8 cellular contexts compared by ENCODE assay signal in the genomic region with DNA sequence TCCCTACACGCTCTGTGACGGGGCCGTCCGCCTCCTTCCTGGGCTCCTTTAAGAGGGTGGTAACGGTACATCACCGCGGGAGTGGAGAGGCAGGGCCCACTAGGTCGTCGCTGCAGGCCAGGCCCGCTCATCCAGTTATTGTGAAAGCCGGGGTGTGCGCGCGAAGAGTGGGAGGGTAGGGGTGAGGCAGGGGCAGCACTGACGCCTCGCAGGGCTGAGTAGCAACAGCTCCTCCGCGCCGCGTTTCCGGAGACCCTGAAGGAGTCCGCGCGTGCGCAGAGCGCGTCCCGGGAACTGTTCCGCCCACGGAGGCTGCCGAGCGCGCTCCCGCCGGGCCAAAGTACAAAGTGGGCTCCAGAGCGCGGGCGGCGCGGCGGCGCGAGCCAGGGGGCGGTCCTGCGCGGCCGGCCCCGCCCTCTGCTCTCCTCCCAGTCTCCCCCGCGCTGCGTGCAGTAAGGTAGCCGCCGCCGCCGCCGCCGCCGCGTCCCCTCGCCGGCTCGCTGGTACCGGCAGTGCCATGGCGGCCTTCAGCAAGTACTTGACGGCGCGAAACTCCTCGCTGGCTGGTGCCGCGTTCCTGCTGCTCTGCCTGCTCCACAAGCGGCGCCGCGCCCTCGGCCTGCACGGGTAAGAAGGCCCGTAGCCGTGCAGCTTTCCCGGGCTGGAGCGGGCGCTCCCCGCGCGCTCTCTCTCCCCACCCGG. TPM values are rescaled to one million over a fixed set of nuclear protein-coding genes. Genes with fewer than 3 reads are reported as not detected.
DNase-seq lines count a peak whose midpoint lies in the region; ATAC-seq and TF ChIP-seq lines count a peak whose summit lies in the region.

A gene (plus strand): TSS at position 428 of the 702 bp plus-strand sequence. CDS start 90 bp downstream, at position 518.

- CTCF ChIA-PET in Caco-2 (lab: Charles Lee): interaction anchor here (0.7 to 1.0 kb wide), 3 partner anchors 45 to 82 kb away, joined by 4 to 7 read pairs (median 5); no protein-coding TSS in a partner anchor
- CTCF ChIA-PET in activated CD8-positive, alpha-beta memory T cell treated with anti-CD3 and anti-CD28 coated beads, Interleukin-2, amount 10 ng/mL, durations not matched to agents 7 days and 5 days (lab: Charles Lee): interaction anchor here (0.7 to 1.0 kb wide), 3 partner anchors 392 to 655 kb away, joined by 3 to 4 read pairs (median 3); a partner anchor contains a TSS

- peak within 1 kb of the TSS; percentile 74 for H3K27ac Mint-ChIP-seq in Caco-2 (ENCODE audit: unreplicated experiment)
- H3K27ac Mint-ChIP-seq in activated CD8-positive, alpha-beta memory T cell treated with anti-CD3 and anti-CD28 coated beads, Interleukin-2, amount 10 ng/mL, durations not matched to agents 7 days and 5 days: peak within 1 kb of the TSS; percentile 60

- H3K4me1 ChIP-seq in Caco-2 (peaks cover 27% of the 10 kb centered on the region), NT2/D1 (ENCODE audit: insufficient read depth, insufficient read length) (no peaks in the 10 kb centered on the region), endocrine pancreas (ENCODE audit: control insufficient read depth, insufficient read depth, low read length) (peaks cover 10% of the 10 kb centered on the region)

- H3K9ac ChIP-seq in NT2/D1 (ENCODE audit: insufficient read length, low read depth) (peak within 1 kb of the TSS; percentile 95), endocrine pancreas (ENCODE audit: control insufficient read depth, insufficient read depth, low read length) (peak within 1 kb of the TSS; percentile 77)

- H3K27me3 ChIP-seq in Caco-2 (replicated peaks; ENCODE audit: control insufficient read depth, insufficient read depth, low read length): no peaks in the 10 kb centered on the region
- peaks cover 6% of the 10 kb centered on the region for H3K27me3 ChIP-seq in NT2/D1 (ENCODE audit: insufficient read depth, insufficient read length)
- H3K27me3 ChIP-seq in endocrine pancreas (ENCODE audit: control insufficient read depth, insufficient read depth, low read length): no peaks in the 10 kb centered on the region

- H3K36me3 Mint-ChIP-seq in Caco-2 (ENCODE audit: insufficient read depth, unreplicated experiment): no peaks in the 10 kb centered on the region
- no peaks in the 10 kb centered on the region for H3K36me3 Mint-ChIP-seq in activated CD8-positive, alpha-beta memory T cell treated with anti-CD3 and anti-CD28 coated beads, Interleukin-2, amount 10 ng/mL, durations not matched to agents 7 days and 5 days

- POLR2A ChIA-PET in Caco-2 (lab: Charles Lee): interaction anchor here (0.6 to 1.0 kb wide), 4 partner anchors 34 to 943 kb away, joined by 3 to 5 read pairs (median 4); no protein-coding TSS in a partner anchor

- DNase-seq in Caco-2: peak; percentile 95
- peak; percentile 7 to 95 (median 87) for DNase-seq in HUDEP-2 (lab: John Stamatoyannopoulos, UW; ENCODE audit: unreplicated experiment in 76 of 76)
- DNase-seq in NT2/D1 (ENCODE audit: low read depth, low spot score): peak; percentile 78
- DNase-seq in activated CD8-positive, alpha-beta memory T cell treated with anti-CD3 and anti-CD28 coated beads, Interleukin-2, amount 10 ng/mL, durations not matched to agents 7 days and 5 days: peak; percentile 97
- peak; percentile 99 for DNase-seq in mesenteric fat pad (ENCODE audit: low spot score)
- peak; percentile 89 for DNase-seq in stimulated activated CD8-positive, alpha-beta memory T cell treated with anti-CD3 and anti-CD28 coated beads, Interleukin-15, amount 100 ng/mL, for 1 hour (ENCODE audit: low read depth)

- no peak within 1 kb of the TSS for H3K4me3 Mint-ChIP-seq in Caco-2 (ENCODE audit: unreplicated experiment)
- no peak within 1 kb of the TSS for H3K4me3 Mint-ChIP-seq in activated CD8-positive, alpha-beta memory T cell treated with anti-CD3 and anti-CD28 coated beads, Interleukin-2, amount 10 ng/mL, durations not matched to agents 7 days and 5 days

- H3K4me3 ChIP-seq in Caco-2 (ENCODE audit: low read depth, low read length) (peak within 1 kb of the TSS; percentile 87), NT2/D1 (ENCODE audit: insufficient read length, low read depth) (peak within 1 kb of the TSS; percentile 94), endocrine pancreas (ENCODE audit: control insufficient read depth, insufficient read depth, low read length) (peak within 1 kb of the TSS; percentile 95)

- peaks cover 15% of the 10 kb centered on the region for H3K4me1 Mint-ChIP-seq in Caco-2 (ENCODE audit: low read depth, unreplicated experiment)
- peaks cover 22% of the 10 kb centered on the region for H3K4me1 Mint-ChIP-seq in activated CD8-positive, alpha-beta memory T cell treated with anti-CD3 and anti-CD28 coated beads, Interleukin-2, amount 10 ng/mL, durations not matched to agents 7 days and 5 days

- no peaks in the 10 kb centered on the region for H3K27me3 Mint-ChIP-seq in Caco-2 (ENCODE audit: insufficient read depth, unreplicated experiment)
- peaks cover 7% of the 10 kb centered on the region for H3K27me3 Mint-ChIP-seq in activated CD8-positive, alpha-beta memory T cell treated with anti-CD3 and anti-CD28 coated beads, Interleukin-2, amount 10 ng/mL, durations not matched to agents 7 days and 5 days

- H3K9me3 ChIP-seq in Caco-2 (no peaks in the 10 kb centered on the region), NT2/D1 (ENCODE audit: insufficient read depth, low read length) (no peaks in the 10 kb centered on the region), endocrine pancreas (ENCODE audit: control insufficient read depth, low read length) (no peaks in the 10 kb centered on the region)

- peak; percentile 97 for ATAC-seq in GM21390 (IDR thresholded peaks at IDR 0.05; ENCODE audit: unreplicated experiment)
- peak; percentile 97 for ATAC-seq in activated CD8-positive, alpha-beta memory T cell treated with anti-CD3 and anti-CD28 coated beads, Interleukin-2, amount 10 ng/mL, durations not matched to agents 7 days and 5 days

- no peaks in the 10 kb centered on the region for H3K36me3 ChIP-seq in Caco-2 (ENCODE audit: control insufficient read depth, insufficient read depth, low read length)
- H3K36me3 ChIP-seq in NT2/D1 (ENCODE audit: insufficient read depth, insufficient read length, low read length): no peaks in the 10 kb centered on the region
- no peaks in the 10 kb centered on the region for H3K36me3 ChIP-seq in endocrine pancreas (ENCODE audit: control insufficient read depth, insufficient read depth, low read length)

- intact Hi-C loops in Caco-2 (cut with micrococcal nuclease; ENCODE audit: unreplicated experiment): loop anchor here (1.0 to 2.0 kb wide), 5 partner anchors 34 to 81 kb away; no protein-coding TSS in a partner anchor

- no peaks in the 10 kb centered on the region for H3K9me3 Mint-ChIP-seq in Caco-2 (ENCODE audit: unreplicated experiment)
- H3K9me3 Mint-ChIP-seq in activated CD8-positive, alpha-beta memory T cell treated with anti-CD3 and anti-CD28 coated beads, Interleukin-2, amount 10 ng/mL, durations not matched to agents 7 days and 5 days (ENCODE audit: low read depth): no peaks in the 10 kb centered on the region

- no peak for TF ChIP-seq CTCF in Caco-2 (IDR thresholded peaks at IDR 0.05; ENCODE audit: insufficient read depth in 1 of 2, low read depth in 1 of 2, low read length in 1 of 2, severe bottlenecking in 1 of 2, unreplicated experiment in 1 of 2)

- no TSS peak for BruUV-seq in Caco-2 (replicated peaks; lab: Mats Ljungman, UMichigan)

RNA-seq across cellular contexts. Expression of the gene that starts here (rescaled TPM):
- total RNA-seq in Caco-2 (2022) (93.4 and 94.4 TPM in 2 replicates), mesenteric fat pad (36.3 TPM)
- 10 to 100 TPM; 21.2 to 22.6 TPM for total RNA-seq in activated CD8-positive, alpha-beta memory T cell treated with anti-CD3 and anti-CD28 coated beads, Interleukin-2, amount 10 ng/mL, durations not matched to agents 7 days and 5 days

Comparison
In these comparisons a context has a peak if more than half of its experiments do, and no peak if none do; other contexts are left out.
1. Peak in every context shown above with its lines: DNase-seq, ATAC-seq and H3K4me3 ChIP-seq.